1 cellular context compared by ENCODE assay signal in genomic region chr12:56158029-56158925, GRCh38.
TF ChIP-seq lines count a peak whose summit lies in the region.

Gene MYL6 (plus strand): TSS chr12:56158359. CDS start chr12:56158402, 43 bp downstream.

TF ChIP-seq in HepG2, 621 proteins besides CTCF, POLR2A, EP300 and RAD21 (continued from another document and continues in another):
- TF ChIP-seq, protein P1, sequence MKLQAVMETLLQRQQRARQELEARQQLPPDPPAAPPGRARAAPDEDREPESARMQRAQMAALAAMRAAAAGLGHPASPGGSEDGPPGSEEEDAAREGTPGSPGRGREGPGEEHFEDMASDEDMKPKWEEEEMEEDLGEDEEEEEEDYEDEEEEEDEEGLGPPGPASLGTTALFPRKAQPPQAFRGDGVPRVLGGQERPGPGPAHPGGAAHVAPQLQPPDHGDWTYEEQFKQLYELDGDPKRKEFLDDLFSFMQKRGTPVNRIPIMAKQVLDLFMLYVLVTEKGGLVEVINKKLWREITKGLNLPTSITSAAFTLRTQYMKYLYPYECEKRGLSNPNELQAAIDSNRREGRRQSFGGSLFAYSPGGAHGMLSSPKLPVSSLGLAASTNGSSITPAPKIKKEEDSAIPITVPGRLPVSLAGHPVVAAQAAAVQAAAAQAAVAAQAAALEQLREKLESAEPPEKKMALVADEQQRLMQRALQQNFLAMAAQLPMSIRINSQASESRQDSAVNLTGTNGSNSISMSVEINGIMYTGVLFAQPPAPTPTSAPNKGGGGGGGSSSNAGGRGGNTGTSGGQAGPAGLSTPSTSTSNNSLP (IDR thresholded peaks at IDR 0.05; ENCODE audit: low read depth, low read length): no peak
- TF ChIP-seq NR1H2 (CRISPR knock-in tag; IDR thresholded peaks at IDR 0.05; ENCODE audit: borderline replicate concordance, low read depth) (no peak), SOX6 (IDR thresholded peaks at IDR 0.05) (no peak), SOX6 (CRISPR knock-in tag; IDR thresholded peaks at IDR 0.05) (no peak), PCBP2 (optimal IDR thresholded peaks at IDR 0.05; ENCODE audit: low read depth, low read length, poor library complexity, severe bottlenecking) (no peak), ZBTB7A (CRISPR knock-in tag; IDR thresholded peaks at IDR 0.05) (no peak), ZNF253 (CRISPR knock-in tag; IDR thresholded peaks at IDR 0.05; ENCODE audit: borderline replicate concordance) (peak; percentile 77; the same call in 1 of the 2 replicates), REL (CRISPR knock-in tag; conservative IDR thresholded peaks at IDR 0.05) (no peak; the same call in 1 of the 2 replicates), MED8 (CRISPR knock-in tag; IDR thresholded peaks at IDR 0.05; ENCODE audit: insufficient replicate concordance) (no peak), ZNF850 (CRISPR knock-in tag; conservative IDR thresholded peaks at IDR 0.05) (0 out of 2 replicates have a peak, but pooled peaks have one; percentile 53), SATB2 (CRISPR knock-in tag; IDR thresholded peaks at IDR 0.05) (no peak), ZNF335 (CRISPR knock-in tag; IDR thresholded peaks at IDR 0.05) (0 out of 2 replicates have a peak, but pooled peaks have one; percentile 13), TEAD2 (CRISPR knock-in tag; IDR thresholded peaks at IDR 0.05) (no peak), KLF6 (CRISPR knock-in tag; IDR thresholded peaks at IDR 0.05) (peak; percentile 75; the same call in 1 of the 2 replicates), NFKB2 (CRISPR knock-in tag; IDR thresholded peaks at IDR 0.05; ENCODE audit: borderline replicate concordance) (no peak), ZNF75D (CRISPR knock-in tag; IDR thresholded peaks at IDR 0.05; ENCODE audit: borderline replicate concordance) (no peak), TSC22D2 (CRISPR knock-in tag; IDR thresholded peaks at IDR 0.05; ENCODE audit: borderline replicate concordance) (peak; percentile 50; the same call in 1 of the 2 replicates), SNAPC5 (CRISPR knock-in tag; IDR thresholded peaks at IDR 0.05; ENCODE audit: borderline replicate concordance) (no peak), ZNF367 (CRISPR knock-in tag; IDR thresholded peaks at IDR 0.05; ENCODE audit: borderline replicate concordance) (no peak), RFX3 (CRISPR knock-in tag; IDR thresholded peaks at IDR 0.05) (no peak), RFXANK (CRISPR knock-in tag; IDR thresholded peaks at IDR 0.05) (0 out of 2 replicates have a peak, but pooled peaks have one; percentile 28), IKZF1 (IDR thresholded peaks at IDR 0.05) (no peak), CENPT (CRISPR knock-in tag; IDR thresholded peaks at IDR 0.05; ENCODE audit: low read depth) (no peak), MBD4 (IDR thresholded peaks at IDR 0.05; ENCODE audit: borderline replicate concordance, low read length) (peak; percentile 27; the same call in 1 of the 2 replicates), SCMH1 (CRISPR knock-in tag; IDR thresholded peaks at IDR 0.05; ENCODE audit: borderline replicate concordance) (no peak), CREB1 (IDR thresholded peaks at IDR 0.05) (peak; percentile 99), CREB1 (CRISPR knock-in tag; IDR thresholded peaks at IDR 0.05) (peak; percentile 90), PATZ1 (CRISPR knock-in tag; IDR thresholded peaks at IDR 0.05) (peak; percentile 66; the same call in 1 of the 2 replicates), ZNF737 (CRISPR knock-in tag; IDR thresholded peaks at IDR 0.05; ENCODE audit: borderline replicate concordance) (no peak), YY1 (IDR thresholded peaks at IDR 0.05; ENCODE audit: insufficient read depth, insufficient replicate concordance, low read depth, low read length) (peak; percentile 90), RFXAP (CRISPR knock-in tag; IDR thresholded peaks at IDR 0.05; ENCODE audit: borderline replicate concordance) (peak; percentile 27; the same call in 1 of the 2 replicates), ZNF766 (CRISPR knock-in tag; IDR thresholded peaks at IDR 0.05; ENCODE audit: borderline replicate concordance) (no peak), ISX (CRISPR knock-in tag; conservative IDR thresholded peaks at IDR 0.05) (no peak), NFIB (CRISPR knock-in tag; IDR thresholded peaks at IDR 0.05; ENCODE audit: borderline replicate concordance) (no peak), NFE2L1 (CRISPR knock-in tag; IDR thresholded peaks at IDR 0.05; ENCODE audit: borderline replicate concordance) (no peak), MED1 (CRISPR knock-in tag; IDR thresholded peaks at IDR 0.05) (peak; percentile 22; the same call in 1 of the 2 replicates), ZMAT5 (CRISPR knock-in tag; IDR thresholded peaks at IDR 0.05; ENCODE audit: borderline replicate concordance, low read depth) (no peak)
- TF ChIP-seq, protein P2, sequence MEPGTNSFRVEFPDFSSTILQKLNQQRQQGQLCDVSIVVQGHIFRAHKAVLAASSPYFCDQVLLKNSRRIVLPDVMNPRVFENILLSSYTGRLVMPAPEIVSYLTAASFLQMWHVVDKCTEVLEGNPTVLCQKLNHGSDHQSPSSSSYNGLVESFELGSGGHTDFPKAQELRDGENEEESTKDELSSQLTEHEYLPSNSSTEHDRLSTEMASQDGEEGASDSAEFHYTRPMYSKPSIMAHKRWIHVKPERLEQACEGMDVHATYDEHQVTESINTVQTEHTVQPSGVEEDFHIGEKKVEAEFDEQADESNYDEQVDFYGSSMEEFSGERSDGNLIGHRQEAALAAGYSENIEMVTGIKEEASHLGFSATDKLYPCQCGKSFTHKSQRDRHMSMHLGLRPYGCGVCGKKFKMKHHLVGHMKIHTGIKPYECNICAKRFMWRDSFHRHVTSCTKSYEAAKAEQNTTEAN (CRISPR knock-in tag; conservative IDR thresholded peaks at IDR 0.05): 0 out of 2 replicates have a peak, but pooled peaks have one; percentile 9
- TF ChIP-seq, protein P3, sequence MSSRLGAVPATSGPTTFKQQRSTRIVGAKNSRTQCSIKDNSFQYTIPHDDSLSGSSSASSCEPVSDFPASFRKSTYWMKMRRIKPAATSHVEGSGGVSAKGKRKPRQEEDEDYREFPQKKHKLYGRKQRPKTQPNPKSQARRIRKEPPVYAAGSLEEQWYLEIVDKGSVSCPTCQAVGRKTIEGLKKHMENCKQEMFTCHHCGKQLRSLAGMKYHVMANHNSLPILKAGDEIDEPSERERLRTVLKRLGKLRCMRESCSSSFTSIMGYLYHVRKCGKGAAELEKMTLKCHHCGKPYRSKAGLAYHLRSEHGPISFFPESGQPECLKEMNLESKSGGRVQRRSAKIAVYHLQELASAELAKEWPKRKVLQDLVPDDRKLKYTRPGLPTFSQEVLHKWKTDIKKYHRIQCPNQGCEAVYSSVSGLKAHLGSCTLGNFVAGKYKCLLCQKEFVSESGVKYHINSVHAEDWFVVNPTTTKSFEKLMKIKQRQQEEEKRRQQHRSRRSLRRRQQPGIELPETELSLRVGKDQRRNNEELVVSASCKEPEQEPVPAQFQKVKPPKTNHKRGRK (CRISPR knock-in tag; IDR thresholded peaks at IDR 0.05): no peak
- TF ChIP-seq, protein P4, sequence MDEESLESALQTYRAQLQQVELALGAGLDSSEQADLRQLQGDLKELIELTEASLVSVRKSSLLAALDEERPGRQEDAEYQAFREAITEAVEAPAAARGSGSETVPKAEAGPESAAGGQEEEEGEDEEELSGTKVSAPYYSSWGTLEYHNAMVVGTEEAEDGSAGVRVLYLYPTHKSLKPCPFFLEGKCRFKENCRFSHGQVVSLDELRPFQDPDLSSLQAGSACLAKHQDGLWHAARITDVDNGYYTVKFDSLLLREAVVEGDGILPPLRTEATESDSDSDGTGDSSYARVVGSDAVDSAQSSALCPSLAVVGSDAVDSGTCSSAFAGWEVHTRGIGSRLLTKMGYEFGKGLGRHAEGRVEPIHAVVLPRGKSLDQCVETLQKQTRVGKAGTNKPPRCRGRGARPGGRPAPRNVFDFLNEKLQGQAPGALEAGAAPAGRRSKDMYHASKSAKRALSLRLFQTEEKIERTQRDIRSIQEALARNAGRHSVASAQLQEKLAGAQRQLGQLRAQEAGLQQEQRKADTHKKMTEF (CRISPR knock-in tag; IDR thresholded peaks at IDR 0.05): 0 out of 2 replicates have a peak, but pooled peaks have one; percentile 18
- TF ChIP-seq, protein P5, sequence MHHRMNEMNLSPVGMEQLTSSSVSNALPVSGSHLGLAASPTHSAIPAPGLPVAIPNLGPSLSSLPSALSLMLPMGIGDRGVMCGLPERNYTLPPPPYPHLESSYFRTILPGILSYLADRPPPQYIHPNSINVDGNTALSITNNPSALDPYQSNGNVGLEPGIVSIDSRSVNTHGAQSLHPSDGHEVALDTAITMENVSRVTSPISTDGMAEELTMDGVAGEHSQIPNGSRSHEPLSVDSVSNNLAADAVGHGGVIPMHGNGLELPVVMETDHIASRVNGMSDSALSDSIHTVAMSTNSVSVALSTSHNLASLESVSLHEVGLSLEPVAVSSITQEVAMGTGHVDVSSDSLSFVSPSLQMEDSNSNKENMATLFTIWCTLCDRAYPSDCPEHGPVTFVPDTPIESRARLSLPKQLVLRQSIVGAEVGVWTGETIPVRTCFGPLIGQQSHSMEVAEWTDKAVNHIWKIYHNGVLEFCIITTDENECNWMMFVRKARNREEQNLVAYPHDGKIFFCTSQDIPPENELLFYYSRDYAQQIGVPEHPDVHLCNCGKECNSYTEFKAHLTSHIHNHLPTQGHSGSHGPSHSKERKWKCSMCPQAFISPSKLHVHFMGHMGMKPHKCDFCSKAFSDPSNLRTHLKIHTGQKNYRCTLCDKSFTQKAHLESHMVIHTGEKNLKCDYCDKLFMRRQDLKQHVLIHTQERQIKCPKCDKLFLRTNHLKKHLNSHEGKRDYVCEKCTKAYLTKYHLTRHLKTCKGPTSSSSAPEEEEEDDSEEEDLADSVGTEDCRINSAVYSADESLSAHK (CRISPR knock-in tag; IDR thresholded peaks at IDR 0.05; ENCODE audit: borderline replicate concordance): no peak
- TF ChIP-seq, protein P6, sequence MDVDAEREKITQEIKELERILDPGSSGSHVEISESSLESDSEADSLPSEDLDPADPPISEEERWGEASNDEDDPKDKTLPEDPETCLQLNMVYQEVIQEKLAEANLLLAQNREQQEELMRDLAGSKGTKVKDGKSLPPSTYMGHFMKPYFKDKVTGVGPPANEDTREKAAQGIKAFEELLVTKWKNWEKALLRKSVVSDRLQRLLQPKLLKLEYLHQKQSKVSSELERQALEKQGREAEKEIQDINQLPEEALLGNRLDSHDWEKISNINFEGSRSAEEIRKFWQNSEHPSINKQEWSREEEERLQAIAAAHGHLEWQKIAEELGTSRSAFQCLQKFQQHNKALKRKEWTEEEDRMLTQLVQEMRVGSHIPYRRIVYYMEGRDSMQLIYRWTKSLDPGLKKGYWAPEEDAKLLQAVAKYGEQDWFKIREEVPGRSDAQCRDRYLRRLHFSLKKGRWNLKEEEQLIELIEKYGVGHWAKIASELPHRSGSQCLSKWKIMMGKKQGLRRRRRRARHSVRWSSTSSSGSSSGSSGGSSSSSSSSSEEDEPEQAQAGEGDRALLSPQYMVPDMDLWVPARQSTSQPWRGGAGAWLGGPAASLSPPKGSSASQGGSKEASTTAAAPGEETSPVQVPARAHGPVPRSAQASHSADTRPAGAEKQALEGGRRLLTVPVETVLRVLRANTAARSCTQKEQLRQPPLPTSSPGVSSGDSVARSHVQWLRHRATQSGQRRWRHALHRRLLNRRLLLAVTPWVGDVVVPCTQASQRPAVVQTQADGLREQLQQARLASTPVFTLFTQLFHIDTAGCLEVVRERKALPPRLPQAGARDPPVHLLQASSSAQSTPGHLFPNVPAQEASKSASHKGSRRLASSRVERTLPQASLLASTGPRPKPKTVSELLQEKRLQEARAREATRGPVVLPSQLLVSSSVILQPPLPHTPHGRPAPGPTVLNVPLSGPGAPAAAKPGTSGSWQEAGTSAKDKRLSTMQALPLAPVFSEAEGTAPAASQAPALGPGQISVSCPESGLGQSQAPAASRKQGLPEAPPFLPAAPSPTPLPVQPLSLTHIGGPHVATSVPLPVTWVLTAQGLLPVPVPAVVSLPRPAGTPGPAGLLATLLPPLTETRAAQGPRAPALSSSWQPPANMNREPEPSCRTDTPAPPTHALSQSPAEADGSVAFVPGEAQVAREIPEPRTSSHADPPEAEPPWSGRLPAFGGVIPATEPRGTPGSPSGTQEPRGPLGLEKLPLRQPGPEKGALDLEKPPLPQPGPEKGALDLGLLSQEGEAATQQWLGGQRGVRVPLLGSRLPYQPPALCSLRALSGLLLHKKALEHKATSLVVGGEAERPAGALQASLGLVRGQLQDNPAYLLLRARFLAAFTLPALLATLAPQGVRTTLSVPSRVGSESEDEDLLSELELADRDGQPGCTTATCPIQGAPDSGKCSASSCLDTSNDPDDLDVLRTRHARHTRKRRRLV (CRISPR knock-in tag; IDR thresholded peaks at IDR 0.05): 0 out of 2 replicates have a peak, but pooled peaks have one; percentile 49
